1 cellular context compared by ENCODE assay signal in the genomic region with DNA sequence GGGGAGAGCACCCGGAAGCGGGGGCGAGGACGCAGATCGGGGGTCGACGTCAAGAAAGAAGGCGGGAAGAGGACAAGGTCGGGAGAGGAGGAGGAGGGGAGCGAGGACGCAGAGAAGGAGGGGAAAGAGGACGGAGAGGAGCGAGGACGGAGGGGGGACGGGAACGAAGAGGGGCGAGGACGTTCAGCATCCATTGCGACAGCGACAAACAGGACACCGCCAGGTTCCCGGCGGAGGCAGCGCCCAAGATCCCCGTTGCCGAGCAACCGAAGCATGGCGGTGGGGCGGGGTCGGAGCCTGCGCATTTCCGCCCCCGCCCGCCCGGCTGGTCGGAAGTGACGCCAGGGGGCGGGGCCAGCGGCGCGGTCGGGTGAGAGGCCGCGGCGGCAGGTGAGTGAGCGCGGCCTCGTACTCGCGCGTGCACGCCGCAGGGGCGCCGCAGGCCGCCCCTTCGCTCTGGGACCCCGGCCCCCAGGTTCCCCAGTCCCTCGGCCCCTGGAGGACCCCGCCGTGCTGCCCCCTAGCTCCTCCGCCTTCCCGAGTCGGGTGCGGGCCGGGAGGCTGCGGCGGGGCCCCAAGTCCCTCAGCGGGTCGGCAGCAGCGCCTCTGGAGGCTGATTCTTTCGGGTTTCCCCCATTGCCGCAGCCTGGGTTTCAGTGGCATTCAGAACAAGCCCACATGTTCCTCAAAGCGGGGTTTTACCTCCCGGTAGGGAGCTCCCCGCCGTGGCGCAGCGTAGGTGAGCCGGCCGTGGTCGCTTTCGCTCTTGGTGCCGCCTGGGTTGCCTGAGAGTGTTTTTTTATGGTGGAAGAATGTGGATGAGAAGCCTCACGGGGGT.
A peak's percentile ranks its signal among the peaks of the same experiment; 100 is the strongest.
TF ChIP-seq lines count a peak whose summit lies in the region.

A gene with protein sequence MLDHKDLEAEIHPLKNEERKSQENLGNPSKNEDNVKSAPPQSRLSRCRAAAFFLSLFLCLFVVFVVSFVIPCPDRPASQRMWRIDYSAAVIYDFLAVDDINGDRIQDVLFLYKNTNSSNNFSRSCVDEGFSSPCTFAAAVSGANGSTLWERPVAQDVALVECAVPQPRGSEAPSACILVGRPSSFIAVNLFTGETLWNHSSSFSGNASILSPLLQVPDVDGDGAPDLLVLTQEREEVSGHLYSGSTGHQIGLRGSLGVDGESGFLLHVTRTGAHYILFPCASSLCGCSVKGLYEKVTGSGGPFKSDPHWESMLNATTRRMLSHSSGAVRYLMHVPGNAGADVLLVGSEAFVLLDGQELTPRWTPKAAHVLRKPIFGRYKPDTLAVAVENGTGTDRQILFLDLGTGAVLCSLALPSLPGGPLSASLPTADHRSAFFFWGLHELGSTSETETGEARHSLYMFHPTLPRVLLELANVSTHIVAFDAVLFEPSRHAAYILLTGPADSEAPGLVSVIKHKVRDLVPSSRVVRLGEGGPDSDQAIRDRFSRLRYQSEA (plus strand): TSS at position 354 of the 838 bp plus-strand sequence. CDS start 19,593 bp downstream, outside the sequence.

TF ChIP-seq in K562, 482 proteins besides CTCF, POLR2A, EP300 and RAD21 (continued from another document):
- no peak for TF ChIP-seq THRAP3 (IDR thresholded peaks at IDR 0.05; ENCODE audit: borderline replicate concordance)
- no peak for TF ChIP-seq ZNF3 (CRISPR knock-in tag; IDR thresholded peaks at IDR 0.05)
- TF ChIP-seq PRMT5 (CRISPR knock-in tag; IDR thresholded peaks at IDR 0.05), result no peak
- TF ChIP-seq FUS (optimal IDR thresholded peaks at IDR 0.05; ENCODE audit: low read depth, low read length), result no peak
- peak; percentile 80 for TF ChIP-seq SUPT5H (IDR thresholded peaks at IDR 0.05)
- TF ChIP-seq, protein P1, sequence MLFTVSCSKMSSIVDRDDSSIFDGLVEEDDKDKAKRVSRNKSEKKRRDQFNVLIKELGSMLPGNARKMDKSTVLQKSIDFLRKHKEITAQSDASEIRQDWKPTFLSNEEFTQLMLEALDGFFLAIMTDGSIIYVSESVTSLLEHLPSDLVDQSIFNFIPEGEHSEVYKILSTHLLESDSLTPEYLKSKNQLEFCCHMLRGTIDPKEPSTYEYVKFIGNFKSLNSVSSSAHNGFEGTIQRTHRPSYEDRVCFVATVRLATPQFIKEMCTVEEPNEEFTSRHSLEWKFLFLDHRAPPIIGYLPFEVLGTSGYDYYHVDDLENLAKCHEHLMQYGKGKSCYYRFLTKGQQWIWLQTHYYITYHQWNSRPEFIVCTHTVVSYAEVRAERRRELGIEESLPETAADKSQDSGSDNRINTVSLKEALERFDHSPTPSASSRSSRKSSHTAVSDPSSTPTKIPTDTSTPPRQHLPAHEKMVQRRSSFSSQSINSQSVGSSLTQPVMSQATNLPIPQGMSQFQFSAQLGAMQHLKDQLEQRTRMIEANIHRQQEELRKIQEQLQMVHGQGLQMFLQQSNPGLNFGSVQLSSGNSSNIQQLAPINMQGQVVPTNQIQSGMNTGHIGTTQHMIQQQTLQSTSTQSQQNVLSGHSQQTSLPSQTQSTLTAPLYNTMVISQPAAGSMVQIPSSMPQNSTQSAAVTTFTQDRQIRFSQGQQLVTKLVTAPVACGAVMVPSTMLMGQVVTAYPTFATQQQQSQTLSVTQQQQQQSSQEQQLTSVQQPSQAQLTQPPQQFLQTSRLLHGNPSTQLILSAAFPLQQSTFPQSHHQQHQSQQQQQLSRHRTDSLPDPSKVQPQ (CRISPR knock-in tag; IDR thresholded peaks at IDR 0.05; ENCODE audit: borderline replicate concordance), result no peak
- TF ChIP-seq KDM4B (IDR thresholded peaks at IDR 0.05; ENCODE audit: borderline replicate concordance in 2 of 2, low read depth in 1 of 2), result 0 out of 4 replicates have a peak, but pooled peaks of 1 of the 2 experiments have one; percentile 45
- TF ChIP-seq HEY1 (CRISPR knock-in tag; IDR thresholded peaks at IDR 0.05; ENCODE audit: borderline replicate concordance), result no peak
- TF ChIP-seq EZH2 (IDR thresholded peaks at IDR 0.05; ENCODE audit: borderline replicate concordance, low read depth, low read length), result no peak
- TF ChIP-seq ZNF124 (CRISPR knock-in tag; IDR thresholded peaks at IDR 0.05), result no peak
- TF ChIP-seq, protein P2, sequence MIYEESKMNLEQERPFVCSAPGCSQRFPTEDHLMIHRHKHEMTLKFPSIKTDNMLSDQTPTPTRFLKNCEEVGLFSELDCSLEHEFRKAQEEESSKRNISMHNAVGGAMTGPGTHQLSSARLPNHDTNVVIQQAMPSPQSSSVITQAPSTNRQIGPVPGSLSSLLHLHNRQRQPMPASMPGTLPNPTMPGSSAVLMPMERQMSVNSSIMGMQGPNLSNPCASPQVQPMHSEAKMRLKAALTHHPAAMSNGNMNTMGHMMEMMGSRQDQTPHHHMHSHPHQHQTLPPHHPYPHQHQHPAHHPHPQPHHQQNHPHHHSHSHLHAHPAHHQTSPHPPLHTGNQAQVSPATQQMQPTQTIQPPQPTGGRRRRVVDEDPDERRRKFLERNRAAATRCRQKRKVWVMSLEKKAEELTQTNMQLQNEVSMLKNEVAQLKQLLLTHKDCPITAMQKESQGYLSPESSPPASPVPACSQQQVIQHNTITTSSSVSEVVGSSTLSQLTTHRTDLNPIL (CRISPR knock-in tag; IDR thresholded peaks at IDR 0.05), result no peak
- TF ChIP-seq TEAD1 (CRISPR knock-in tag; IDR thresholded peaks at IDR 0.05), result no peak
- TF ChIP-seq BDP1 (IDR thresholded peaks at IDR 0.05; ENCODE audit: insufficient read depth, insufficient read length), result no peak
- TF ChIP-seq U2AF2 (optimal IDR thresholded peaks at IDR 0.05; ENCODE audit: low read depth, low read length), result no peak
- TF ChIP-seq BRF1 (IDR thresholded peaks at IDR 0.05; ENCODE audit: borderline replicate concordance, extremely low read depth, insufficient read length), result no peak
- TF ChIP-seq KAT8 (IDR thresholded peaks at IDR 0.05; ENCODE audit: low read depth), result no peak
- TF ChIP-seq ZNF224 (CRISPR knock-in tag; IDR thresholded peaks at IDR 0.05), result no peak
- no peak for TF ChIP-seq NFATC3 (IDR thresholded peaks at IDR 0.05)
- TF ChIP-seq FOSL1 (tag; conservative IDR thresholded peaks at IDR 0.05), result no peak; the same call in 1 of the 2 replicates
- TF ChIP-seq CREB1 (IDR thresholded peaks at IDR 0.05), result peak; percentile 90
- TF ChIP-seq CREB1 (CRISPR knock-in tag; IDR thresholded peaks at IDR 0.05), result peak; percentile 90
- no peak for TF ChIP-seq NELFE (IDR thresholded peaks at IDR 0.05; ENCODE audit: insufficient read depth, insufficient read length)
- no peak for TF ChIP-seq ARID2 (IDR thresholded peaks at IDR 0.05)
- no peak for TF ChIP-seq ESRRB (CRISPR knock-in tag; IDR thresholded peaks at IDR 0.05; ENCODE audit: borderline replicate concordance)
- TF ChIP-seq, protein P3, sequence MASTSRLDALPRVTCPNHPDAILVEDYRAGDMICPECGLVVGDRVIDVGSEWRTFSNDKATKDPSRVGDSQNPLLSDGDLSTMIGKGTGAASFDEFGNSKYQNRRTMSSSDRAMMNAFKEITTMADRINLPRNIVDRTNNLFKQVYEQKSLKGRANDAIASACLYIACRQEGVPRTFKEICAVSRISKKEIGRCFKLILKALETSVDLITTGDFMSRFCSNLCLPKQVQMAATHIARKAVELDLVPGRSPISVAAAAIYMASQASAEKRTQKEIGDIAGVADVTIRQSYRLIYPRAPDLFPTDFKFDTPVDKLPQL (IDR thresholded peaks at IDR 0.05; ENCODE audit: extremely low read depth, insufficient read length), result no peak
- peak; percentile 71 for TF ChIP-seq HMGN3 (IDR thresholded peaks at IDR 0.05; ENCODE audit: borderline replicate concordance, extremely low read depth, insufficient read length, low read depth, low read length)
- TF ChIP-seq, protein P4, sequence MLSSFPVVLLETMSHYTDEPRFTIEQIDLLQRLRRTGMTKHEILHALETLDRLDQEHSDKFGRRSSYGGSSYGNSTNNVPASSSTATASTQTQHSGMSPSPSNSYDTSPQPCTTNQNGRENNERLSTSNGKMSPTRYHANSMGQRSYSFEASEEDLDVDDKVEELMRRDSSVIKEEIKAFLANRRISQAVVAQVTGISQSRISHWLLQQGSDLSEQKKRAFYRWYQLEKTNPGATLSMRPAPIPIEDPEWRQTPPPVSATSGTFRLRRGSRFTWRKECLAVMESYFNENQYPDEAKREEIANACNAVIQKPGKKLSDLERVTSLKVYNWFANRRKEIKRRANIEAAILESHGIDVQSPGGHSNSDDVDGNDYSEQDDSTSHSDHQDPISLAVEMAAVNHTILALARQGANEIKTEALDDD (IDR thresholded peaks at IDR 0.05), result no peak
- no peak for TF ChIP-seq HDAC8 (tag; IDR thresholded peaks at IDR 0.05)
- TF ChIP-seq, protein P5, sequence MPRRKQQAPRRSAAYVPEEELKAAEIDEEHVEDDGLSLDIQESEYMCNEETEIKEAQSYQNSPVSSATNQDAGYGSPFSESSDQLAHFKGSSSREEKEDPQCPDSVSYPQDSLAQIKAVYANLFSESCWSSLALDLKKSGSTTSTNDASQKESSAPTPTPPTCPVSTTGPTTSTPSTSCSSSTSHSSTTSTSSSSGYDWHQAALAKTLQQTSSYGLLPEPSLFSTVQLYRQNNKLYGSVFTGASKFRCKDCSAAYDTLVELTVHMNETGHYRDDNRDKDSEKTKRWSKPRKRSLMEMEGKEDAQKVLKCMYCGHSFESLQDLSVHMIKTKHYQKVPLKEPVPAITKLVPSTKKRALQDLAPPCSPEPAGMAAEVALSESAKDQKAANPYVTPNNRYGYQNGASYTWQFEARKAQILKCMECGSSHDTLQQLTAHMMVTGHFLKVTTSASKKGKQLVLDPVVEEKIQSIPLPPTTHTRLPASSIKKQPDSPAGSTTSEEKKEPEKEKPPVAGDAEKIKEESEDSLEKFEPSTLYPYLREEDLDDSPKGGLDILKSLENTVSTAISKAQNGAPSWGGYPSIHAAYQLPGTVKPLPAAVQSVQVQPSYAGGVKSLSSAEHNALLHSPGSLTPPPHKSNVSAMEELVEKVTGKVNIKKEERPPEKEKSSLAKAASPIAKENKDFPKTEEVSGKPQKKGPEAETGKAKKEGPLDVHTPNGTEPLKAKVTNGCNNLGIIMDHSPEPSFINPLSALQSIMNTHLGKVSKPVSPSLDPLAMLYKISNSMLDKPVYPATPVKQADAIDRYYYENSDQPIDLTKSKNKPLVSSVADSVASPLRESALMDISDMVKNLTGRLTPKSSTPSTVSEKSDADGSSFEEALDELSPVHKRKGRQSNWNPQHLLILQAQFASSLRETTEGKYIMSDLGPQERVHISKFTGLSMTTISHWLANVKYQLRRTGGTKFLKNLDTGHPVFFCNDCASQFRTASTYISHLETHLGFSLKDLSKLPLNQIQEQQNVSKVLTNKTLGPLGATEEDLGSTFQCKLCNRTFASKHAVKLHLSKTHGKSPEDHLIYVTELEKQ (CRISPR knock-in tag; IDR thresholded peaks at IDR 0.05), result no peak
- no peak for TF ChIP-seq NR2C2 (CRISPR knock-in tag; IDR thresholded peaks at IDR 0.05)
- peak; percentile 81 for TF ChIP-seq NR2C2 (tag; IDR thresholded peaks at IDR 0.05)
- no peak for TF ChIP-seq GTF2F1 (IDR thresholded peaks at IDR 0.05; ENCODE audit: low read depth, low read length)
- no peak for TF ChIP-seq HOXB6 (CRISPR knock-in tag; IDR thresholded peaks at IDR 0.05; ENCODE audit: borderline replicate concordance)
- TF ChIP-seq NBN (IDR thresholded peaks at IDR 0.05; ENCODE audit: low read depth), result peak; percentile 77; the same call in 1 of the 2 replicates
- peak; percentile 90 for TF ChIP-seq RBFOX2 (IDR thresholded peaks at IDR 0.05; ENCODE audit: low read depth, low read length)
- TF ChIP-seq EWSR1 (IDR thresholded peaks at IDR 0.05; ENCODE audit: borderline replicate concordance, low read depth, partially characterized antibody), result no peak
- TF ChIP-seq CBX3 (IDR thresholded peaks at IDR 0.05; ENCODE audit: borderline replicate concordance in 1 of 2, low read length in 2 of 2), result no peak
- TF ChIP-seq MAZ (CRISPR knock-in tag; conservative IDR thresholded peaks at IDR 0.05 in 1 of 2, IDR thresholded peaks at IDR 0.05 in 1 of 2), result peak; percentile 85 to 95
- peak; percentile 75 for TF ChIP-seq NFRKB (IDR thresholded peaks at IDR 0.05; ENCODE audit: low read depth)
- peak in 1 of 2 experiments; percentile 60; a peak in 1 of 4 replicates for TF ChIP-seq CSDE1 (IDR thresholded peaks at IDR 0.05)
- no peak for TF ChIP-seq PRPF4 (IDR thresholded peaks at IDR 0.05; ENCODE audit: insufficient read depth, low read depth, low read length, poor library complexity, severe bottlenecking)
- peak; percentile 31; the same call in 1 of the 2 replicates for TF ChIP-seq ZNF316 (IDR thresholded peaks at IDR 0.05)
- no peak for TF ChIP-seq SMAD3 (CRISPR knock-in tag; conservative IDR thresholded peaks at IDR 0.05)
TF ChIP-seq in K562: peak in this region for 138.
